Comparison of ENCODE assay signal across 1 cellular context in genomic region chr7:1754345-1754908, GRCh38.
TF ChIP-seq lines count a peak whose summit lies in the region.

No MANE protein-coding gene starts in this region.

TF ChIP-seq in HepG2, 621 proteins besides CTCF, POLR2A, EP300 and RAD21:
- TF ChIP-seq, protein P1, sequence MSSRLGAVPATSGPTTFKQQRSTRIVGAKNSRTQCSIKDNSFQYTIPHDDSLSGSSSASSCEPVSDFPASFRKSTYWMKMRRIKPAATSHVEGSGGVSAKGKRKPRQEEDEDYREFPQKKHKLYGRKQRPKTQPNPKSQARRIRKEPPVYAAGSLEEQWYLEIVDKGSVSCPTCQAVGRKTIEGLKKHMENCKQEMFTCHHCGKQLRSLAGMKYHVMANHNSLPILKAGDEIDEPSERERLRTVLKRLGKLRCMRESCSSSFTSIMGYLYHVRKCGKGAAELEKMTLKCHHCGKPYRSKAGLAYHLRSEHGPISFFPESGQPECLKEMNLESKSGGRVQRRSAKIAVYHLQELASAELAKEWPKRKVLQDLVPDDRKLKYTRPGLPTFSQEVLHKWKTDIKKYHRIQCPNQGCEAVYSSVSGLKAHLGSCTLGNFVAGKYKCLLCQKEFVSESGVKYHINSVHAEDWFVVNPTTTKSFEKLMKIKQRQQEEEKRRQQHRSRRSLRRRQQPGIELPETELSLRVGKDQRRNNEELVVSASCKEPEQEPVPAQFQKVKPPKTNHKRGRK (CRISPR knock-in tag; IDR thresholded peaks at IDR 0.05), result peak; percentile 80
- TF ChIP-seq ZIK1 (CRISPR knock-in tag; IDR thresholded peaks at IDR 0.05; ENCODE audit: borderline replicate concordance, low read depth) (no peak), SCMH1 (CRISPR knock-in tag; IDR thresholded peaks at IDR 0.05; ENCODE audit: borderline replicate concordance) (no peak)
